Comparison of ENCODE assay signal across 18 cellular contexts in genomic region chr17:862584-862983, GRCh38.
"Had no signal": no experiment of that assay in that cellular context is flagged by ENCODE, and none has a peak within 500 bp of the region (broad histone marks: within the 10 kb centered on the region; RNA-seq: fewer than 3 reads in every experiment).

No MANE protein-coding gene starts in this region.

- H3K9me3 ChIP-seq: esophagus muscularis mucosa, right atrium auricular region, tibial artery, upper lobe of right lung, vagina had no signal

- H3K27ac Mint-ChIP-seq: effector memory CD8-positive, alpha-beta T cell; natural killer cell had no signal

- H3K79me2 ChIP-seq: parathyroid adenoma had no signal

- H2AFZ ChIP-seq: parathyroid adenoma had no signal

- H3K36me3 ChIP-seq: right atrium auricular region, tibial artery had no signal

- H3K9me3 Mint-ChIP-seq: effector memory CD8-positive, alpha-beta T cell; natural killer cell had no signal

- ATAC-seq: effector memory CD8-positive, alpha-beta T cell; left colon; left ventricle myocardium superior; natural killer cell; stimulated activated naive CD8-positive, alpha-beta T cell treated with anti-CD3 and anti-CD28 coated beads, Interleukin-15, Interleukin-2, amounts not matched to agents 100 U/mL and 50 U/mL, for 24 hours; upper lobe of right lung had no signal

- H3K9ac ChIP-seq: parathyroid adenoma had no signal

- H3K4me3 ChIP-seq: esophagus muscularis mucosa, lung, right atrium auricular region, tibial artery, upper lobe of right lung, vagina had no signal

- H3K27ac ChIP-seq: epithelial cell of prostate, parathyroid adenoma, right atrium auricular region, tibial artery, upper lobe of right lung, vagina had no signal

- H3K27me3 ChIP-seq: esophagus muscularis mucosa, right atrium auricular region, tibial artery, upper lobe of right lung, vagina had no signal

- H3K36me3 Mint-ChIP-seq: natural killer cell had no signal

- H3K4me3 Mint-ChIP-seq: effector memory CD8-positive, alpha-beta T cell; natural killer cell had no signal

- H3K4me1 Mint-ChIP-seq: natural killer cell had no signal

- DNase-seq: effector memory CD8-positive, alpha-beta T cell; foreskin fibroblast; left colon; left ventricle myocardium superior; mesenchymal stem cell; natural killer cell; occipital lobe; small intestine; stimulated activated CD4-positive, alpha-beta T cell treated with anti-CD3 and anti-CD28 coated beads, Interleukin-12 subunit alpha, Interleukin-12 subunit beta, amount 100 ng/mL, for 4 hours; stimulated activated naive CD8-positive, alpha-beta T cell treated with anti-CD3 and anti-CD28 coated beads, Interleukin-15, Interleukin-2, amounts not matched to agents 100 U/mL and 50 U/mL, for 24 hours; tibial artery; upper lobe of right lung had no signal
